In genomic region chr4:107719927-107720722, GRCh38 we compare ENCODE assay signal across 1 cellular context.
TF ChIP-seq lines count a peak whose summit lies in the region.

PAPSS1 (minus strand) TSS chr4:107720234; CDS start chr4:107720179, 55 bp downstream.

TF ChIP-seq in HepG2, 621 proteins besides CTCF, POLR2A, EP300 and RAD21 (continued from another document and continues in another):
- no peak for TF ChIP-seq ZFP82 (CRISPR knock-in tag; IDR thresholded peaks at IDR 0.05; ENCODE audit: borderline replicate concordance)
- no peak for TF ChIP-seq EEA1 (CRISPR knock-in tag; IDR thresholded peaks at IDR 0.05; ENCODE audit: borderline replicate concordance)
- TF ChIP-seq ZNF138 (CRISPR knock-in tag; IDR thresholded peaks at IDR 0.05; ENCODE audit: low read depth) = 0 out of 2 replicates have a peak, but pooled peaks have one; percentile 22
- no peak for TF ChIP-seq PLRG1 (conservative IDR thresholded peaks at IDR 0.05)
- TF ChIP-seq ZNF264 (CRISPR knock-in tag; IDR thresholded peaks at IDR 0.05) = no peak
- no peak for TF ChIP-seq SP140L (CRISPR knock-in tag; IDR thresholded peaks at IDR 0.05; ENCODE audit: borderline replicate concordance)
- TF ChIP-seq PHF8 (CRISPR knock-in tag; IDR thresholded peaks at IDR 0.05) = peak; percentile 85
- TF ChIP-seq, protein P1, sequence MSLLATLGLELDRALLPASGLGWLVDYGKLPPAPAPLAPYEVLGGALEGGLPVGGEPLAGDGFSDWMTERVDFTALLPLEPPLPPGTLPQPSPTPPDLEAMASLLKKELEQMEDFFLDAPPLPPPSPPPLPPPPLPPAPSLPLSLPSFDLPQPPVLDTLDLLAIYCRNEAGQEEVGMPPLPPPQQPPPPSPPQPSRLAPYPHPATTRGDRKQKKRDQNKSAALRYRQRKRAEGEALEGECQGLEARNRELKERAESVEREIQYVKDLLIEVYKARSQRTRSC (CRISPR knock-in tag; IDR thresholded peaks at IDR 0.05; ENCODE audit: low read depth) = peak; percentile 52; the same call in 1 of the 2 replicates
- TF ChIP-seq MAF1 (CRISPR knock-in tag; IDR thresholded peaks at IDR 0.05; ENCODE audit: borderline replicate concordance) = no peak
- no peak for TF ChIP-seq ZNF879 (CRISPR knock-in tag; IDR thresholded peaks at IDR 0.05)
- TF ChIP-seq ADNP (CRISPR knock-in tag; IDR thresholded peaks at IDR 0.05) = no peak
- TF ChIP-seq ZNF709 (CRISPR knock-in tag; IDR thresholded peaks at IDR 0.05) = peak; percentile 89
- TF ChIP-seq SP5 (CRISPR knock-in tag; IDR thresholded peaks at IDR 0.05; ENCODE audit: borderline replicate concordance, low read depth) = no peak; the same call in 1 of the 2 replicates
- peak; percentile 30; the same call in 1 of the 2 replicates for TF ChIP-seq HDAC2 (CRISPR knock-in tag; IDR thresholded peaks at IDR 0.05)
- TF ChIP-seq MZF1 (CRISPR knock-in tag; IDR thresholded peaks at IDR 0.05; ENCODE audit: borderline replicate concordance) = no peak
- TF ChIP-seq ZBED4 (CRISPR knock-in tag; IDR thresholded peaks at IDR 0.05; ENCODE audit: borderline replicate concordance) = peak; percentile 36; the same call in 1 of the 2 replicates
- no peak for TF ChIP-seq ZFYVE20 (CRISPR knock-in tag; IDR thresholded peaks at IDR 0.05; ENCODE audit: borderline replicate concordance, low read depth)
- TF ChIP-seq NR1H2 (CRISPR knock-in tag; IDR thresholded peaks at IDR 0.05; ENCODE audit: borderline replicate concordance, low read depth) = no peak
- TF ChIP-seq ZNF407 (CRISPR knock-in tag; IDR thresholded peaks at IDR 0.05; ENCODE audit: not compliant biosample characterization) = no peak
- no peak for TF ChIP-seq SNRNP70 (IDR thresholded peaks at IDR 0.05; ENCODE audit: low read depth, low read length)
- no peak for TF ChIP-seq ZSCAN29 (CRISPR knock-in tag; conservative IDR thresholded peaks at IDR 0.05)
- no peak for TF ChIP-seq SP1 (IDR thresholded peaks at IDR 0.05)
- TF ChIP-seq SP1 (CRISPR knock-in tag; IDR thresholded peaks at IDR 0.05) = peak; percentile 57
- TF ChIP-seq ZNF570 (CRISPR knock-in tag; IDR thresholded peaks at IDR 0.05; ENCODE audit: borderline replicate concordance) = no peak
- 0 out of 2 replicates have a peak, but pooled peaks have one; percentile 64 for TF ChIP-seq ZNF274 (CRISPR knock-in tag; IDR thresholded peaks at IDR 0.05)
- TF ChIP-seq MXI1 (IDR thresholded peaks at IDR 0.05; ENCODE audit: borderline replicate concordance, low read depth, low read length) = no peak; the same call in 2 of the 3 replicates
- no peak for TF ChIP-seq TCF7 (IDR thresholded peaks at IDR 0.05; ENCODE audit: low read depth)
- no peak for TF ChIP-seq ZNF547 (CRISPR knock-in tag; IDR thresholded peaks at IDR 0.05)
- TF ChIP-seq GATAD1 (CRISPR knock-in tag; IDR thresholded peaks at IDR 0.05) = 0 out of 2 replicates have a peak, but pooled peaks have one; percentile 11
- TF ChIP-seq MXD4 (CRISPR knock-in tag; IDR thresholded peaks at IDR 0.05) = no peak; the same call in 1 of the 2 replicates
- no peak for TF ChIP-seq ZNF235 (CRISPR knock-in tag; IDR thresholded peaks at IDR 0.05; ENCODE audit: borderline replicate concordance)
- TF ChIP-seq, protein P2, sequence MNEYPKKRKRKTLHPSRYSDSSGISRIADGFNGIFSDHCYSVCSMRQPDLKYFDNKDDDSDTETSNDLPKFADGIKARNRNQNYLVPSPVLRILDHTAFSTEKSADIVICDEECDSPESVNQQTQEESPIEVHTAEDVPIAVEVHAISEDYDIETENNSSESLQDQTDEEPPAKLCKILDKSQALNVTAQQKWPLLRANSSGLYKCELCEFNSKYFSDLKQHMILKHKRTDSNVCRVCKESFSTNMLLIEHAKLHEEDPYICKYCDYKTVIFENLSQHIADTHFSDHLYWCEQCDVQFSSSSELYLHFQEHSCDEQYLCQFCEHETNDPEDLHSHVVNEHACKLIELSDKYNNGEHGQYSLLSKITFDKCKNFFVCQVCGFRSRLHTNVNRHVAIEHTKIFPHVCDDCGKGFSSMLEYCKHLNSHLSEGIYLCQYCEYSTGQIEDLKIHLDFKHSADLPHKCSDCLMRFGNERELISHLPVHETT (CRISPR knock-in tag; conservative IDR thresholded peaks at IDR 0.05) = no peak
- TF ChIP-seq, protein P3, sequence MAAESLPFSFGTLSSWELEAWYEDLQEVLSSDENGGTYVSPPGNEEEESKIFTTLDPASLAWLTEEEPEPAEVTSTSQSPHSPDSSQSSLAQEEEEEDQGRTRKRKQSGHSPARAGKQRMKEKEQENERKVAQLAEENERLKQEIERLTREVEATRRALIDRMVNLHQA (CRISPR knock-in tag; IDR thresholded peaks at IDR 0.05) = no peak
- TF ChIP-seq SATB2 (CRISPR knock-in tag; IDR thresholded peaks at IDR 0.05) = no peak
- no peak for TF ChIP-seq TRAFD1 (CRISPR knock-in tag; IDR thresholded peaks at IDR 0.05; ENCODE audit: borderline replicate concordance)
- peak; percentile 89 for TF ChIP-seq ASH2L (IDR thresholded peaks at IDR 0.05; ENCODE audit: insufficient read length, low read depth, low read length)
- no peak for TF ChIP-seq ZNF326 (CRISPR knock-in tag; IDR thresholded peaks at IDR 0.05; ENCODE audit: borderline replicate concordance)
- no peak for TF ChIP-seq NKX3-1 (CRISPR knock-in tag; IDR thresholded peaks at IDR 0.05)
- no peak for TF ChIP-seq ZFP62 (CRISPR knock-in tag; IDR thresholded peaks at IDR 0.05)
- no peak for TF ChIP-seq RBM22 (optimal IDR thresholded peaks at IDR 0.05; ENCODE audit: low read length)
- no peak for TF ChIP-seq ZNF557 (CRISPR knock-in tag; IDR thresholded peaks at IDR 0.05)
- TF ChIP-seq ZNF232 (CRISPR knock-in tag; IDR thresholded peaks at IDR 0.05; ENCODE audit: borderline replicate concordance) = no peak
- peak; percentile 74 for TF ChIP-seq ZEB1 (IDR thresholded peaks at IDR 0.05; ENCODE audit: insufficient replicate concordance, low read depth)
- no peak for TF ChIP-seq NCOA5 (CRISPR knock-in tag; IDR thresholded peaks at IDR 0.05)
- TF ChIP-seq ZNF598 (CRISPR knock-in tag; IDR thresholded peaks at IDR 0.05; ENCODE audit: borderline replicate concordance) = no peak
- no peak for TF ChIP-seq ZNF367 (CRISPR knock-in tag; IDR thresholded peaks at IDR 0.05; ENCODE audit: borderline replicate concordance)
- no peak for TF ChIP-seq DNMT1 (CRISPR knock-in tag; IDR thresholded peaks at IDR 0.05)
- TF ChIP-seq ZSCAN25 (CRISPR knock-in tag; IDR thresholded peaks at IDR 0.05) = no peak
- no peak for TF ChIP-seq ISX (CRISPR knock-in tag; conservative IDR thresholded peaks at IDR 0.05)
- no peak for TF ChIP-seq SP2 (CRISPR knock-in tag; IDR thresholded peaks at IDR 0.05)
